Comparison of ENCODE assay signal across 16 cellular contexts in genomic region chr1:228399531-228400236, GRCh38. TPM values are rescaled to one million over a fixed set of nuclear protein-coding genes. Genes with fewer than 3 reads are reported as not detected.
"Had no signal": no experiment of that assay in that cellular context is flagged by ENCODE, and none has a peak within 500 bp of the region (broad histone marks: within the 10 kb centered on the region; RNA-seq: fewer than 3 reads in every experiment).

No MANE protein-coding gene starts in this region.

- H3K27me3 Mint-ChIP-seq: activated CD4-positive, alpha-beta T cell treated with anti-CD3 and anti-CD28 coated beads, Interleukin-2, amount 10 ng/mL, durations not matched to agents 7 days and 5 days; natural killer cell treated with Interleukin-12 subunit alpha and Interleukin-12 subunit beta and Interleukin-15 and Interleukin-18, amount 100 ng/mL, for 72 hours had no signal

- H3K4me3 ChIP-seq: right atrium auricular region, skin epidermis had no signal

- H3K9me3 Mint-ChIP-seq: activated CD4-positive, alpha-beta T cell treated with anti-CD3 and anti-CD28 coated beads, Interleukin-2, amount 10 ng/mL, durations not matched to agents 7 days and 5 days; activated T-cell treated with anti-CD3 and anti-CD28 coated beads, Interleukin-2, amount 50 U/mL, for 4 hours; natural killer cell treated with Interleukin-12 subunit alpha and Interleukin-12 subunit beta and Interleukin-15 and Interleukin-18, amount 100 ng/mL, for 72 hours had no signal

- H3K27me3 ChIP-seq: right atrium auricular region had no signal

- H3K27ac Mint-ChIP-seq: activated CD4-positive, alpha-beta T cell treated with anti-CD3 and anti-CD28 coated beads, Interleukin-2, amount 10 ng/mL, durations not matched to agents 7 days and 5 days; natural killer cell treated with Interleukin-12 subunit alpha and Interleukin-12 subunit beta and Interleukin-15 and Interleukin-18, amount 100 ng/mL, for 72 hours had no signal

- H3K27ac ChIP-seq: right atrium auricular region, skin epidermis had no signal

- H3K9me3 ChIP-seq: right atrium auricular region had no signal

- ATAC-seq: activated T-cell treated with anti-CD3 and anti-CD28 coated beads, Interleukin-2, amount 50 U/mL, for 4 hours; esophagus mucosa; left ventricle myocardium superior; natural killer cell treated with Interleukin-12 subunit alpha and Interleukin-12 subunit beta and Interleukin-15 and Interleukin-18, amount 100 ng/mL, for 72 hours; stimulated activated naive CD8-positive, alpha-beta T cell treated with anti-CD3 and anti-CD28 coated beads, Interleukin-15, Interleukin-2, amounts not matched to agents 100 U/mL and 50 U/mL, for 24 hours had no signal

- DNase-seq: activated CD4-positive, alpha-beta T cell treated with anti-CD3 and anti-CD28 coated beads, Interleukin-2, amount 10 ng/mL, durations not matched to agents 7 days and 5 days; activated CD4-positive, CD25-positive, alpha-beta regulatory T cell; activated T-cell treated with anti-CD3 and anti-CD28 coated beads, Interleukin-2, amount 50 U/mL, for 4 hours; hippocampal formation; left ventricle myocardium superior; mesendoderm; nucleus accumbens; stimulated activated CD4-positive, alpha-beta T cell treated with anti-CD3 and anti-CD28 coated beads, Interleukin-4, amount 100 ng/mL, for 4 hours; stimulated activated CD8-positive, alpha-beta memory T cell treated with anti-CD3 and anti-CD28 coated beads, Interleukin-4, amount 100 ng/mL, for 48 hours; stimulated activated naive CD8-positive, alpha-beta T cell treated with anti-CD3 and anti-CD28 coated beads, Interleukin-15, Interleukin-2, amounts not matched to agents 100 U/mL and 50 U/mL, for 24 hours; trophoblast cell had no signal

- H3K4me3 Mint-ChIP-seq: activated CD4-positive, alpha-beta T cell treated with anti-CD3 and anti-CD28 coated beads, Interleukin-2, amount 10 ng/mL, durations not matched to agents 7 days and 5 days; activated T-cell treated with anti-CD3 and anti-CD28 coated beads, Interleukin-2, amount 50 U/mL, for 4 hours; natural killer cell treated with Interleukin-12 subunit alpha and Interleukin-12 subunit beta and Interleukin-15 and Interleukin-18, amount 100 ng/mL, for 72 hours had no signal

RNA-seq across cellular contexts. Expression of gene TRIM17, which starts 17.0 kb away (rescaled TPM):
- total RNA-seq: glomerular endothelial cell, right atrium auricular region had no signal
